Comparison of ENCODE assay signal across 3 cellular contexts in genomic region chr1:29708381-29708780, GRCh38.
TF ChIP-seq lines count a peak whose summit lies in the region.

No MANE protein-coding gene starts in this region.

TF ChIP-seq in IMR-90, 13 proteins besides CTCF, POLR2A, EP300 and RAD21 (continued from another document):
- TF ChIP-seq NFE2L2 (IDR thresholded peaks at IDR 0.05; ENCODE audit: low read depth, low read length) = no peak
- no peak for TF ChIP-seq MXI1 (IDR thresholded peaks at IDR 0.05; ENCODE audit: borderline replicate concordance, low read depth, low read length)
- TF ChIP-seq CHD1 (IDR thresholded peaks at IDR 0.05; ENCODE audit: low read depth, low read length) = no peak

TF ChIP-seq in GM12878, 131 proteins besides CTCF, POLR2A, EP300 and RAD21 (continued from another document):
- TF ChIP-seq ELK1 (IDR thresholded peaks at IDR 0.05; ENCODE audit: low read depth, low read length) (no peak), FOXM1 (IDR thresholded peaks at IDR 0.05; ENCODE audit: low read depth, low read length) (no peak), RBBP5 (conservative IDR thresholded peaks at IDR 0.05) (no peak), GABPA (IDR thresholded peaks at IDR 0.05; ENCODE audit: low read depth) (no peak), SKIL (IDR thresholded peaks at IDR 0.05; ENCODE audit: low read depth, poor library complexity, severe bottlenecking) (no peak)

TF ChIP-seq in neural cell, 6 proteins besides CTCF, POLR2A, EP300 and RAD21 (continued from another document):
- TF ChIP-seq REST (IDR thresholded peaks at IDR 0.05; ENCODE audit: borderline replicate concordance) = no peak
- no peak for TF ChIP-seq TAF1 (IDR thresholded peaks at IDR 0.05; ENCODE audit: low read depth)
- TF ChIP-seq MXI1 (conservative IDR thresholded peaks at IDR 0.05; ENCODE audit: poor library complexity, severe bottlenecking) = no peak
- TF ChIP-seq SMC3 (conservative IDR thresholded peaks at IDR 0.05; ENCODE audit: poor library complexity) = no peak
TF ChIP-seq in neural cell: peak in this region for 0.
